In genomic region chr2:175244697-175245096, GRCh38 we compare ENCODE assay signal across 33 cellular contexts.
"Had no signal": no experiment of that assay in that cellular context is flagged by ENCODE, and none has a peak within 500 bp of the region (broad histone marks: within the 10 kb centered on the region; RNA-seq: fewer than 3 reads in every experiment).

No MANE protein-coding gene starts in this region.

- H3K4me3 ChIP-seq: adrenal gland, body of pancreas, breast epithelium had no signal

- FAIRE-seq: astrocyte, colon, TTC549 had no signal

- ATAC-seq: activated CD8-positive, alpha-beta T cell treated with anti-CD3 and anti-CD28 coated beads for 36 hours; activated naive CD4-positive, alpha-beta T cell treated with anti-CD3 and anti-CD28 coated beads, Interleukin-2, amount 50 U/mL, for 72 hours; activated T-cell treated with anti-CD3 and anti-CD28 coated beads, Interleukin-2, amount 50 U/mL, for 4 hours; activated T-cell treated with anti-CD3 and anti-CD28 coated beads, Interleukin-2, amount 50 U/mL, for 72 hours; activated T-helper 17 cell treated with anti-CD3 and anti-CD28 coated beads, Interleukin-2, amount 50 U/mL, for 72 hours; body of pancreas had no signal

- DNase-seq: activated B cell treated with CpG ODN at 0.5 μM for 24 hours; activated CD4-positive, alpha-beta memory T cell treated with anti-CD3 and anti-CD28 coated beads for 36 hours; activated CD4-positive, alpha-beta T cell treated with anti-CD3 and anti-CD28 coated beads for 4 hours; activated CD4-positive, alpha-beta T cell treated with anti-CD3 and anti-CD28 coated beads, Interleukin-2, amount 50 U/mL, for 1 hour; activated CD4-positive, alpha-beta T cell treated with anti-CD3 and anti-CD28 coated beads, Interleukin-2, amount 50 U/mL, for 4 hours; activated CD4-positive, CD25-positive, alpha-beta regulatory T cell treated with anti-CD3 and anti-CD28 coated beads, Interleukin-2, amount 50 U/mL, for 72 hours; activated CD8-positive, alpha-beta memory T cell treated with anti-CD3 and anti-CD28 coated beads, Interleukin-2, amount 50 U/mL, for 4 hours; activated CD8-positive, alpha-beta T cell treated with anti-CD3 and anti-CD28 coated beads for 36 hours; activated effector memory CD4-positive, alpha-beta T cell treated with anti-CD3 and anti-CD28 coated beads, Interleukin-2, amount 50 U/mL, for 16 hours; activated gamma-delta T cell treated with Interleukin-2 at 50 U/mL for 16 hours; activated naive CD4-positive, alpha-beta T cell; activated naive CD4-positive, alpha-beta T cell treated with anti-CD3 and anti-CD28 coated beads for 36 hours; activated naive CD4-positive, alpha-beta T cell treated with anti-CD3 and anti-CD28 coated beads, Interleukin-2, amount 50 U/mL, for 16 hours; activated naive CD8-positive, alpha-beta T cell treated with anti-CD3 and anti-CD28 coated beads for 36 hours; activated T-cell treated with anti-CD3 and anti-CD28 coated beads for 4 hours; activated T-cell treated with anti-CD3 and anti-CD28 coated beads, Interleukin-2, amount 50 U/mL, for 1 hour; activated T-cell treated with anti-CD3 and anti-CD28 coated beads, Interleukin-2, amount 50 U/mL, for 4 hours; activated T-cell treated with anti-CD3 and anti-CD28 coated beads, Interleukin-2, amount 50 U/mL, for 72 hours; adrenal gland; amniotic stem cell; aorta; body of pancreas; brain microvascular endothelial cell; central memory CD4-positive, alpha-beta T cell; T-helper 2 cell; T-helper 9 cell had no signal

- H3K36me3 ChIP-seq: adrenal gland, brain microvascular endothelial cell, breast epithelium had no signal

- H3K4me1 ChIP-seq: adrenal gland, body of pancreas, breast epithelium had no signal

- H3K27me3 ChIP-seq: body of pancreas, breast epithelium had no signal

- H3K27ac ChIP-seq: adrenal gland, body of pancreas, brain microvascular endothelial cell, breast epithelium, VCaP had no signal

- H3K9me3 ChIP-seq: adrenal gland, breast epithelium had no signal
